ENCODE assay signal across 28 cellular contexts in the genomic region with DNA sequence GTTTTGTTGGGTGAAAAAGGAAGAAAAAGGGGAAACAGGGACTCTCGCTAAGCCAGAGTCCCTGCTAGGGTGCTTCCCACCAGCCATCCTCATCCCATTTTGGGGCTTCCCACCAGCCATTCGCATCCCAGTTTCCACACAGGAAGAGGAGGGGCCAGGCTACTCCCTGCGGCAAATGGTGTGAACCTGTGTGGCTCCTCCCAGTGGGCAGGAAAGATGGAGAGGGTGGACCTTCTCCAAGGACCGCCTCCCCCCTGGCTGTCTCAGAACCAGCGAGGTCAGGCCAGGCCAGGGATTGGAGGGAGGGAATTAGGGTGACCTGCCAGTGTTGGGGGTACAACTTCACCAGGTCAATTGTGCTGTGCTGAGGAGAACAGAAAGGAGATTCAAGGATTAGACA.
"Had no signal": no experiment of that assay in that cellular context is flagged by ENCODE, and none has a peak within 500 bp of the region (broad histone marks: within the 10 kb centered on the region; RNA-seq: fewer than 3 reads in every experiment).

No MANE protein-coding gene starts in this region.

- H3K27ac ChIP-seq: esophagus muscularis mucosa, foreskin keratinocyte, gastroesophageal sphincter, heart left ventricle, left ventricle myocardium inferior, lower lobe of right lung, prostate gland, right atrium auricular region, suprapubic skin, thyroid gland had no signal

- H3K4me3 ChIP-seq: esophagus muscularis mucosa, gastroesophageal sphincter, heart left ventricle, left ventricle myocardium inferior, lower lobe of right lung, prostate gland, right atrium auricular region, smooth muscle cell, suprapubic skin, thyroid gland had no signal

- DNase-seq: effector CD8-positive, alpha-beta T cell; foreskin keratinocyte; heart left ventricle; hippocampal formation; left cardiac atrium; left ventricle myocardium inferior; lower lobe of right lung; naive thymus-derived CD8-positive, alpha-beta T cell; nephron progenitor cell; nucleus accumbens; stimulated activated CD4-positive, alpha-beta T cell treated with anti-CD3 and anti-CD28 coated beads, Interleukin-12 subunit alpha, Interleukin-12 subunit beta, amount 100 ng/mL, for 4 hours; stimulated activated CD4-positive, alpha-beta T cell treated with anti-CD3 and anti-CD28 coated beads, Interleukin-1b, Interleukin-23, amount 100 ng/mL, for 48 hours; stimulated activated CD4-positive, alpha-beta T cell treated with anti-CD3 and anti-CD28 coated beads, Interleukin-4, amount 100 ng/mL, for 1 hour; stimulated activated CD8-positive, alpha-beta memory T cell treated with anti-CD3 and anti-CD28 coated beads, Interleukin-4, amount 100 ng/mL, for 48 hours; stimulated activated naive CD4-positive, alpha-beta T cell; stimulated activated naive CD8-positive, alpha-beta T cell treated with anti-CD3 and anti-CD28 coated beads, Interleukin-15, amount 100 ng/mL, for 72 hours; thyroid gland; trophoblast cell had no signal

- H3K36me3 ChIP-seq: esophagus muscularis mucosa, gastroesophageal sphincter, heart left ventricle, left ventricle myocardium inferior, lower lobe of right lung, prostate gland, right atrium auricular region, suprapubic skin, thyroid gland had no signal

- H3K9me3 ChIP-seq: lower lobe of right lung, prostate gland, suprapubic skin, thyroid gland had no signal

- H3K27me3 ChIP-seq: esophagus muscularis mucosa, foreskin keratinocyte, gastroesophageal sphincter, heart left ventricle, right atrium auricular region, suprapubic skin, thyroid gland had no signal

- ATAC-seq: foreskin keratinocyte; gastroesophageal sphincter; heart left ventricle; left cardiac atrium; lower lobe of right lung; naive thymus-derived CD8-positive, alpha-beta T cell; sciatic nerve; stimulated activated naive CD8-positive, alpha-beta T cell treated with anti-CD3 and anti-CD28 coated beads, Interleukin-15, amount 100 ng/mL, for 72 hours had no signal

- FAIRE-seq: colon, endothelial cell of umbilical vein, islet of Langerhans had no signal

- H3K4me1 ChIP-seq: esophagus muscularis mucosa, foreskin keratinocyte, gastroesophageal sphincter, heart left ventricle, left ventricle myocardium inferior, lower lobe of right lung, prostate gland, right atrium auricular region, suprapubic skin, thyroid gland had no signal

- H3K4me2 ChIP-seq: smooth muscle cell had no signal
